In the genomic region with DNA sequence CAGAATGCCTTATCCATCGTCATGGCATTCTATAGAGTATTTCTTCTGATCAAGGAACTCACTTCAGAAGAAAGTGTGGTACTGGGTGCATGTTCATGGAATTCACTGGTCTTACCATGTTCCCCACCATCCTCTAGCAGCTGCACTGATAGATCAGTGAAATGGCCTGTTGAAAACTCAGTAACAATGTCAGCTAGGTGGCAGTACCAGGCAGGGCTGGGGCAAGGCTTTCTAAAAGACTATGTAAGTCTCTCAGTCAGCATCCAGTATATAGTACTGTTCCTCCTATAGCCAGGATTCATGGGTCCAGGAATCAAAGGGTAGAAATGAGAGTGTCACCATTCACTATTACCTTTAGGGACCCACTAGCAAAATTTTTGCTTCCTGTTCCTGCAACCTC, we compare ENCODE assay signal across 11 cellular contexts. TPM values are rescaled to one million over a fixed set of nuclear protein-coding genes. Genes with fewer than 3 reads are reported as not detected.
DNase-seq lines count a peak whose midpoint lies in the region; ATAC-seq and TF ChIP-seq lines count a peak whose summit lies in the region.
"Had no signal": no experiment of that assay in that cellular context is flagged by ENCODE, and none has a peak within 500 bp of the region (broad histone marks: within the 10 kb centered on the region; RNA-seq: fewer than 3 reads in every experiment).

No MANE protein-coding gene starts in this region.

- in situ Hi-C loops in astrocyte of the cerebellum (cut with HindIII; ENCODE audit: low sequenced_read_pairs), result no loop called here

- TF ChIP-seq CTCF in heart left ventricle (IDR thresholded peaks at IDR 0.05), result peak in 10 of 12 donors; percentile 13 to 59 (median 37)
- TF ChIP-seq CTCF in astrocyte of the cerebellum (IDR thresholded peaks at IDR 0.05; ENCODE audit: low read depth, low read length, missing control alignments), result peak; percentile 22

- H3K4me3 ChIP-seq in heart left ventricle, result no peak overlapping the region
- H3K4me3 ChIP-seq in astrocyte of the cerebellum (ENCODE audit: low read depth, low read length), result no peak overlapping the region
- H3K4me3 ChIP-seq: ascending aorta had no signal

- TF ChIP-seq POLR2A in heart left ventricle (IDR thresholded peaks at IDR 0.05), result no peak

- no peak for DNase-seq in heart left ventricle
- no peak for DNase-seq in cardiac septum (ENCODE audit: low spot score)
- DNase-seq in astrocyte of the cerebellum (ENCODE audit: low read depth), result no peak
- peak; percentile 33 for DNase-seq in iPS-NIHi11 (ENCODE audit: low spot score)
- DNase-seq in 8988T, result no peak
- no peak for DNase-seq in HEK293T (ENCODE audit: extremely low spot score)
- no peak for DNase-seq in NCI-H345 treated with DMSO at 0.1 percent for 48 hours (lab: John Stamatoyannopoulos, UW; ENCODE audit: unreplicated experiment)
- DNase-seq: activated CD4-positive, alpha-beta T cell treated with anti-CD3 and anti-CD28 coated beads for 4 hours; C1 segment of cervical spinal cord had no signal

- peaks cover 0 to 4% (median 0%) of the 10 kb centered on the region in 12 donors for H3K9me3 ChIP-seq in heart left ventricle
- H3K9me3 ChIP-seq: ascending aorta had no signal

- ATAC-seq in heart left ventricle (peak in 2 of 4 donors; percentile 61), esophagus mucosa (no peak)

- H3K36me3 ChIP-seq in heart left ventricle, result no peaks in the 10 kb centered on the region
- H3K36me3 ChIP-seq: ascending aorta had no signal

- intact Hi-C loops in heart left ventricle (cut with DNase I) (loop anchor here in 7 of 10 donors (2.0 to 10.0 kb wide), 6 partner anchors 119 to 413 kb away; no protein-coding TSS in a partner anchor), cardiac septum (cut with DNase I) (loop anchor here (5.0 to 10.0 kb wide), 3 partner anchors 117 to 531 kb away; no protein-coding TSS in a partner anchor)

- 87 to 100% (median 92%) methylated on average over 1 of the region's 1 CpG for WGBS in heart left ventricle, 4 donors

- H3K27ac ChIP-seq in heart left ventricle, result no peak overlapping the region
- H3K27ac ChIP-seq: ascending aorta had no signal

- POLR2A ChIA-PET in HEK293T (lab: Yijun Ruan, JAX), result no interaction called here

- CTCF ChIA-PET in HEK293T (lab: Yijun Ruan, JAX), result no interaction called here

- H3K4me1 ChIP-seq in heart left ventricle, result peaks cover 0 to 8% (median 0%) of the 10 kb centered on the region in 12 donors
- H3K4me1 ChIP-seq: ascending aorta had no signal

- no peaks in the 10 kb centered on the region for H3K27me3 ChIP-seq in heart left ventricle
- H3K27me3 ChIP-seq: ascending aorta had no signal

TF ChIP-seq in HEK293T, 16 proteins besides CTCF, POLR2A, EP300 and RAD21:
- TF ChIP-seq LEF1 (IDR thresholded peaks at IDR 0.05; ENCODE audit: borderline replicate concordance) (no peak), SP1 (IDR thresholded peaks at IDR 0.05) (no peak), L3MBTL2 (conservative IDR thresholded peaks at IDR 0.05) (no peak), ELF4 (IDR thresholded peaks at IDR 0.05) (no peak), BHLHE40 (IDR thresholded peaks at IDR 0.05; ENCODE audit: borderline replicate concordance) (no peak), FOXK2 (IDR thresholded peaks at IDR 0.05) (no peak), FOXA1 (IDR thresholded peaks at IDR 0.05) (no peak), TARDBP (IDR thresholded peaks at IDR 0.05) (no peak), HDGF (IDR thresholded peaks at IDR 0.05; ENCODE audit: borderline replicate concordance) (no peak), FOXM1 (IDR thresholded peaks at IDR 0.05; ENCODE audit: borderline replicate concordance) (no peak), CTBP1 (IDR thresholded peaks at IDR 0.05; ENCODE audit: borderline replicate concordance) (no peak), PKNOX1 (IDR thresholded peaks at IDR 0.05) (no peak), ARNT (IDR thresholded peaks at IDR 0.05) (no peak), NFRKB (IDR thresholded peaks at IDR 0.05) (no peak), SUZ12 (IDR thresholded peaks at IDR 0.05) (no peak), ZNF384 (IDR thresholded peaks at IDR 0.05) (no peak)

RNA-seq across cellular contexts. Expression of gene LDB2, which starts 15.8 kb away (rescaled TPM):
- total RNA-seq in heart left ventricle (10 to 100 TPM in 8 of 9 donors, 1 to 10 TPM in 1; 9.5 to 38.7 (median 26.6) TPM), cardiac septum (33.3 TPM), esophagus mucosa (4.9 TPM)
- 10 to 100 TPM; 16.2 to 23.5 TPM for polyA plus RNA-seq in heart left ventricle
